ENCODE assay signal across 1 cellular context in genomic region chr1:169586395-169587255, GRCh38.
TF ChIP-seq lines count a peak whose summit lies in the region.

Gene F5, minus strand, starts transcription at chr1:169586481. Its CDS starts 95 bp downstream, at chr1:169586386.

TF ChIP-seq in HepG2, 621 proteins besides CTCF, POLR2A, EP300 and RAD21 (continued from another document and continues in another):
- TF ChIP-seq MYPOP (CRISPR knock-in tag; IDR thresholded peaks at IDR 0.05) (0 out of 2 replicates have a peak, but pooled peaks have one; percentile 38), ELK4 (CRISPR knock-in tag; IDR thresholded peaks at IDR 0.05; ENCODE audit: borderline replicate concordance) (no peak), POGZ (CRISPR knock-in tag; IDR thresholded peaks at IDR 0.05) (peak; percentile 85), IKZF5 (CRISPR knock-in tag; IDR thresholded peaks at IDR 0.05) (peak; percentile 76; the same call in 1 of the 2 replicates), ZBTB37 (CRISPR knock-in tag; IDR thresholded peaks at IDR 0.05) (peak; percentile 98), ZNF713 (CRISPR knock-in tag; IDR thresholded peaks at IDR 0.05) (no peak), MBD4 (IDR thresholded peaks at IDR 0.05; ENCODE audit: borderline replicate concordance, low read length) (no peak), ZNF841 (CRISPR knock-in tag; IDR thresholded peaks at IDR 0.05; ENCODE audit: borderline replicate concordance) (no peak), ZBTB1 (CRISPR knock-in tag; IDR thresholded peaks at IDR 0.05; ENCODE audit: borderline replicate concordance) (no peak), ZNF143 (CRISPR knock-in tag; IDR thresholded peaks at IDR 0.05) (no peak), ZBTB40 (IDR thresholded peaks at IDR 0.05) (no peak), ZBTB40 (CRISPR knock-in tag; IDR thresholded peaks at IDR 0.05) (peak; percentile 80; the same call in 1 of the 2 replicates), U2AF2 (IDR thresholded peaks at IDR 0.05; ENCODE audit: low read depth, low read length) (no peak), CERS6 (CRISPR knock-in tag; IDR thresholded peaks at IDR 0.05) (no peak), SYNCRIP (IDR thresholded peaks at IDR 0.05; ENCODE audit: insufficient read depth, low read depth, low read length) (no peak), NFRKB (IDR thresholded peaks at IDR 0.05) (no peak), ZNF740 (CRISPR knock-in tag; IDR thresholded peaks at IDR 0.05) (peak; percentile 9; the same call in 1 of the 2 replicates), SP140L (CRISPR knock-in tag; IDR thresholded peaks at IDR 0.05; ENCODE audit: borderline replicate concordance) (no peak), USF2 (IDR thresholded peaks at IDR 0.05; ENCODE audit: low read depth, low read length) (no peak), USF2 (CRISPR knock-in tag; IDR thresholded peaks at IDR 0.05; ENCODE audit: borderline replicate concordance) (no peak), REXO4 (CRISPR knock-in tag; IDR thresholded peaks at IDR 0.05; ENCODE audit: borderline replicate concordance) (no peak), ZMYM3 (CRISPR knock-in tag; IDR thresholded peaks at IDR 0.05) (peak; percentile 92), HIVEP1 (CRISPR knock-in tag; IDR thresholded peaks at IDR 0.05) (peak; percentile 65), MTF2 (CRISPR knock-in tag; IDR thresholded peaks at IDR 0.05; ENCODE audit: borderline replicate concordance) (no peak), MED1 (CRISPR knock-in tag; IDR thresholded peaks at IDR 0.05) (peak; percentile 83), MBNL3 (CRISPR knock-in tag; conservative IDR thresholded peaks at IDR 0.05) (no peak), ZNF367 (CRISPR knock-in tag; IDR thresholded peaks at IDR 0.05; ENCODE audit: borderline replicate concordance) (no peak), JUN (CRISPR knock-in tag; IDR thresholded peaks at IDR 0.05) (0 out of 2 replicates have a peak, but pooled peaks have one; percentile 43), ZNF670 (CRISPR knock-in tag; IDR thresholded peaks at IDR 0.05; ENCODE audit: borderline replicate concordance) (peak; percentile 90; the same call in 1 of the 2 replicates), TBX2 (CRISPR knock-in tag; IDR thresholded peaks at IDR 0.05; ENCODE audit: borderline replicate concordance) (peak; percentile 81), PRDM10 (CRISPR knock-in tag; IDR thresholded peaks at IDR 0.05; ENCODE audit: low read depth) (peak; percentile 49; the same call in 1 of the 2 replicates), MTERF4 (CRISPR knock-in tag; IDR thresholded peaks at IDR 0.05) (no peak), SPEN (CRISPR knock-in tag; IDR thresholded peaks at IDR 0.05; ENCODE audit: low read depth) (peak; percentile 40; the same call in 1 of the 2 replicates), KDM5B (CRISPR knock-in tag; IDR thresholded peaks at IDR 0.05; ENCODE audit: borderline replicate concordance) (peak; percentile 66; the same call in 1 of the 2 replicates), ZSCAN30 (CRISPR knock-in tag; IDR thresholded peaks at IDR 0.05) (no peak), ZNF263 (CRISPR knock-in tag; IDR thresholded peaks at IDR 0.05) (no peak), ZNF350 (CRISPR knock-in tag; IDR thresholded peaks at IDR 0.05; ENCODE audit: borderline replicate concordance, low read depth) (peak; percentile 88)
